Comparison of ENCODE assay signal across 17 cellular contexts in the genomic region with DNA sequence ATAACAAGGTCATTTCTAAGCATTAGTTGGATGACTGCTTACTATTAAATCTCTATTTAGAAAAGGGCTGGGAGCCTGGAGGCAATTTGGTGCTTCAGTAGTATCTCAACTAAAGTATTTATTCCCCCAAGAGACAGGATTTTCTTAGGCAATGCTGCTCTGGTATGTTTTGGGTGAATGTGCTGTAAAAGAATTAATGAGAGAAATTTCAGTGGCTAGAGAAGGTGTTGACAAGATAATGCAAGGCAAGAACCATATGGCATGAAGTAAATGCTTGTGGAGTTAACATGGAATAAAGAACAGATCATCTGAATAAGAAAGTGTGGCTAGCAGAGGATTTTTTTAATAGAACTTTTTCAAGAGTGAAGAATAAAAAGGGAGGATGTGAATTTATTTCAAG. TPM values are rescaled to one million over a fixed set of nuclear protein-coding genes. Genes with fewer than 3 reads are reported as not detected.
DNase-seq lines count a peak whose midpoint lies in the region; ATAC-seq and TF ChIP-seq lines count a peak whose summit lies in the region.
"Had no signal": no experiment of that assay in that cellular context is flagged by ENCODE, and none has a peak within 500 bp of the region (broad histone marks: within the 10 kb centered on the region; RNA-seq: fewer than 3 reads in every experiment).

No MANE protein-coding gene starts in this region.

- H3K27ac Mint-ChIP-seq in activated B cell treated with CpG ODN at 0.5 μM for 24 hours = peak overlapping the region; percentile 71
- H3K27ac Mint-ChIP-seq in memory B cell = peak overlapping the region; percentile 67
- H3K27ac Mint-ChIP-seq: CD4-positive, CD25-positive, alpha-beta regulatory T cell; GM23338; HFFc6 had no signal

- peaks cover 34% of the 10 kb centered on the region for H3K36me3 ChIP-seq in thymus (ENCODE audit: control insufficient read depth, insufficient read depth)

- H3K36me3 Mint-ChIP-seq in activated B cell treated with CpG ODN at 0.5 μM for 24 hours (ENCODE audit: low read depth) (peaks cover 12% of the 10 kb centered on the region), memory B cell (peaks cover 12% of the 10 kb centered on the region)

- no peaks in the 10 kb centered on the region for H3K9me3 ChIP-seq in thymus (ENCODE audit: control insufficient read depth)
- H3K9me3 ChIP-seq: BE2C, Caco-2 had no signal

- H3K27me3 Mint-ChIP-seq in activated B cell treated with CpG ODN at 0.5 μM for 24 hours (no peaks in the 10 kb centered on the region), memory B cell (no peaks in the 10 kb centered on the region)

- POLR2A ChIA-PET in activated B cell treated with CpG ODN at 0.5 μM for 24 hours (lab: Charles Lee) = no interaction called here

- no peak for ATAC-seq in activated B cell treated with CpG ODN at 0.5 μM for 24 hours (ENCODE audit: low read depth)
- ATAC-seq in memory B cell (ENCODE audit: low read depth) = no peak
- no peak for ATAC-seq in GM21717 (IDR thresholded peaks at IDR 0.05; ENCODE audit: unreplicated experiment)
- ATAC-seq in GM19023 (IDR thresholded peaks at IDR 0.05; ENCODE audit: unreplicated experiment) = no peak
- ATAC-seq: GM23338 had no signal

- H3K4me1 ChIP-seq in thymus (ENCODE audit: control insufficient read depth, insufficient read depth, low read length) = peaks cover 9% of the 10 kb centered on the region
- H3K4me1 ChIP-seq: BE2C had no signal

- no peak overlapping the region for H3K27ac ChIP-seq in thymus (ENCODE audit: low read depth)
- H3K27ac ChIP-seq: HL-60 had no signal

- intact Hi-C loops in activated B cell treated with CpG ODN at 0.5 μM for 24 hours (cut with micrococcal nuclease) = no loop called here

- no peak overlapping the region for H3K4me3 Mint-ChIP-seq in activated B cell treated with CpG ODN at 0.5 μM for 24 hours
- no peak overlapping the region for H3K4me3 Mint-ChIP-seq in memory B cell
- H3K4me3 Mint-ChIP-seq: GM23338, HFFc6 had no signal

- TF ChIP-seq CTCF in AG10803 (conservative IDR thresholded peaks at IDR 0.05; ENCODE audit: low read length) (no peak), activated B cell treated with CpG ODN at 0.5 μM for 24 hours (IDR thresholded peaks at IDR 0.05) (no peak)

- H3K4me3 ChIP-seq in AG10803 (ENCODE audit: low read length) (no peak overlapping the region), thymus (ENCODE audit: low read length) (peak overlapping the region; percentile 30)
- H3K4me3 ChIP-seq: GM23338 had no signal

- no peaks in the 10 kb centered on the region for H3K27me3 ChIP-seq in thymus (ENCODE audit: control insufficient read depth, insufficient read depth)
- H3K27me3 ChIP-seq: BE2C had no signal

- peak; percentile 60 for DNase-seq in AG10803 (ENCODE audit: low read depth)
- no peak for DNase-seq in activated B cell treated with CpG ODN at 0.5 μM for 24 hours
- no peak for DNase-seq in memory B cell (ENCODE audit: low spot score in 2 of 2)
- DNase-seq in NCI-H1694 (lab: John Stamatoyannopoulos, UW) = no peak
- DNase-seq: 8988T; BE2C; C1 segment of cervical spinal cord; Caco-2; CD4-positive, CD25-positive, alpha-beta regulatory T cell; HCEC 1CT; HFFc6; IMR-90 had no signal

- no peaks in the 10 kb centered on the region for H3K9me3 Mint-ChIP-seq in activated B cell treated with CpG ODN at 0.5 μM for 24 hours
- H3K9me3 Mint-ChIP-seq in memory B cell = no peaks in the 10 kb centered on the region
- H3K9me3 Mint-ChIP-seq: CD4-positive, CD25-positive, alpha-beta regulatory T cell; GM23338; HFFc6 had no signal

- CTCF ChIA-PET in activated B cell treated with CpG ODN at 0.5 μM for 24 hours (lab: Charles Lee) = no interaction called here

- H3K4me1 Mint-ChIP-seq in activated B cell treated with CpG ODN at 0.5 μM for 24 hours (peaks cover 53% of the 10 kb centered on the region), memory B cell (peaks cover 42% of the 10 kb centered on the region)

RNA-seq across cellular contexts. Expression of a gene that starts 3.9 kb away (rescaled TPM):
- total RNA-seq in activated B cell treated with CpG ODN at 0.5 μM for 24 hours = 9.2 and 11.6 TPM in 2 replicates
- 25.3 TPM for polyA plus RNA-seq in thymus

RNA-seq across cellular contexts. Expression of a gene that starts 54.4 kb away (rescaled TPM):
- 21.2 and 22.8 TPM in 2 replicates for total RNA-seq in activated B cell treated with CpG ODN at 0.5 μM for 24 hours
- polyA plus RNA-seq in thymus = 41.2 TPM
